ENCODE assay signal across 26 cellular contexts in the genomic region with DNA sequence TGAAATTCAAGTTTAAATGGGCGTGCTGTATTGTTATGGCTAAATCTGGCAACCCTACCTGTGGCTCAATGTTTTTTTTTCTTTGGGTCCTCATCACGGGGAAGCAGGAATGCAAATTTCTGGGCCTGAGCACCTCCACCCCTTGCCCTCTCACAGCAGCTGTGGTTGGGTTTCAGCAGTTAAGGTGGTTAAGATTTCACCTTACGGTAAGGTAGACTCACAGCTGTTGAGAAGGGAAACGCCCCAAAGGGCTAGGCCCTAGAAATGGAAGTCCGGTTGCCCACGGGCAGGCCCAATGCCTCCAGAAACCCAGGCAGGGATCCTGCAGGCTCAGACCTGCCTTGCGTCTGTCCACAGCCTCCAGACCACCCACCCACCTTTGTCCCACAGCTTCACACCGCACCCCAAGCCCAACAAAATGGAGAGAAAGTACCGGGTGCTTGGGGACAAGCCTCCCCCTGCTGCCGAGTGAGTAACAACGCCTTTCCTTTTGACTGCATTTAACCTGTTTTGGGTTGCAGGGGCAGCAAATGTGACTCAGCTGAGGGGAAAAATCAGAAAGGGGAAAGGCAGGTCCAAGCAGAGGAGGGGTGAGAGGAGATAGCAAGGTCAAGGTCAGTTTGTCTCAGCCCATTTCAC. TPM values are rescaled to one million over a fixed set of nuclear protein-coding genes. Genes with fewer than 3 reads are reported as not detected.
DNase-seq lines count a peak whose midpoint lies in the region; ATAC-seq and TF ChIP-seq lines count a peak whose summit lies in the region.
"Had no signal": no experiment of that assay in that cellular context is flagged by ENCODE, and none has a peak within 500 bp of the region (broad histone marks: within the 10 kb centered on the region; RNA-seq: fewer than 3 reads in every experiment).

No MANE protein-coding gene starts in this region.

- H3K9me3 ChIP-seq in OCI-LY7 (ENCODE audit: low read length) (peaks cover 4% of the 10 kb centered on the region; the same call in 1 of the 2 replicates), upper lobe of right lung (no peaks in the 10 kb centered on the region)
- H3K9me3 ChIP-seq: gastrocnemius medialis, testis, uterus had no signal

- H3K4me3 ChIP-seq in GM06990 (replicated peaks; ENCODE audit: low read depth, low read length) (no peak overlapping the region), OCI-LY7 (ENCODE audit: low read depth, low read length, poor library complexity, severe bottlenecking) (no peak overlapping the region), upper lobe of right lung (no peak overlapping the region)
- H3K4me3 ChIP-seq: cardiac muscle cell, gastrocnemius medialis, GM23248, left ventricle myocardium inferior, testis, uterus had no signal

- H3K27me3 ChIP-seq in GM06990 (replicated peaks; ENCODE audit: control insufficient read depth, insufficient read depth, low read length) (no peaks in the 10 kb centered on the region), upper lobe of right lung (no peaks in the 10 kb centered on the region)
- H3K27me3 ChIP-seq: cardiac muscle cell, gastrocnemius medialis, testis, uterus had no signal

- no TSS peak for BruUV-seq in OCI-LY7 (replicated peaks; lab: Mats Ljungman, UMichigan)

- H3K4me2 ChIP-seq in OCI-LY7 (ENCODE audit: low read length) = no peak overlapping the region

- no peaks in the 10 kb centered on the region for H3K79me2 ChIP-seq in OCI-LY7 (ENCODE audit: insufficient read depth, low read depth, low read length)

- H3K27ac ChIP-seq in OCI-LY7 (ENCODE audit: low read depth, low read length, poor library complexity, severe bottlenecking) (no peak overlapping the region), upper lobe of right lung (no peak overlapping the region)
- H3K27ac ChIP-seq: cardiac muscle cell, gastrocnemius medialis, GM23248, left ventricle myocardium inferior, testis, uterus had no signal

- H4K20me1 ChIP-seq in OCI-LY7 (ENCODE audit: insufficient read depth, low read length) = no peaks in the 10 kb centered on the region

- TF ChIP-seq CTCF in GM06990 (IDR thresholded peaks at IDR 0.05; ENCODE audit: insufficient read depth, low read length, poor library complexity, severe bottlenecking) (peak; percentile 32), OCI-LY7 (conservative IDR thresholded peaks at IDR 0.05; ENCODE audit: low read length) (no peak), upper lobe of right lung (IDR thresholded peaks at IDR 0.05) (no peak)

- H2AFZ ChIP-seq in OCI-LY7 (ENCODE audit: low read length) = peak overlapping the region; percentile 42; the same call in 1 of the 2 replicates
- H2AFZ ChIP-seq: GM23248 had no signal

- POLR2A ChIA-PET in OCI-LY7 (lab: Charles Lee) = interaction anchor here (0.6 to 1.7 kb wide), 2 partner anchors 11 to 13 kb away, joined by 3 to 4 read pairs; no protein-coding TSS in a partner anchor

- CTCF ChIA-PET in OCI-LY7 (lab: Charles Lee; ENCODE audit: unreplicated experiment) = no interaction called here

- H3K4me1 ChIP-seq in OCI-LY7 (ENCODE audit: insufficient read depth, low read length, poor library complexity, severe bottlenecking) (no peaks in the 10 kb centered on the region), upper lobe of right lung (no peaks in the 10 kb centered on the region)
- H3K4me1 ChIP-seq: gastrocnemius medialis, left ventricle myocardium inferior, testis, uterus had no signal

- H3K36me3 ChIP-seq in GM06990 (ENCODE audit: control insufficient read depth, insufficient read depth, low read length) (no peaks in the 10 kb centered on the region), OCI-LY7 (ENCODE audit: insufficient read depth, low read length) (no peaks in the 10 kb centered on the region), upper lobe of right lung (no peaks in the 10 kb centered on the region)
- H3K36me3 ChIP-seq: cardiac muscle cell, uterus had no signal

- intact Hi-C loops in OCI-LY7 (cut with micrococcal nuclease; ENCODE audit: unreplicated experiment) = no loop called here
- intact Hi-C loops in upper lobe of right lung (cut with DNase I) = no loop called here

- ATAC-seq in GM18867 (IDR thresholded peaks at IDR 0.05; ENCODE audit: unreplicated experiment) (peak; percentile 47), GM18502 (IDR thresholded peaks at IDR 0.05; ENCODE audit: poor library complexity, unreplicated experiment) (no peak), upper lobe of right lung (no peak)
- ATAC-seq: gastrocnemius medialis; naive thymus-derived CD4-positive, alpha-beta T cell had no signal

- DNase-seq in GM06990 (ENCODE audit: extremely low read depth, insufficient read length) (peak; percentile 63), OCI-LY7 (ENCODE audit: low spot score) (no peak), iPS DF 19.7 (ENCODE audit: low read depth, low spot score) (peak; percentile 12), hypothalamus (lab: John Stamatoyannopoulos, UW) (no peak), upper lobe of right lung (no peak)
- no peak for DNase-seq in effector CD8-positive, alpha-beta T cell (lab: John Stamatoyannopoulos, UW)
- DNase-seq: activated CD4-positive, alpha-beta T cell treated with anti-CD3 and anti-CD28 coated beads for 4 hours; activated effector memory CD4-positive, alpha-beta T cell treated with Interleukin-2 at 50 U/mL for 16 hours; activated naive CD8-positive, alpha-beta T cell treated with anti-CD3 and anti-CD28 coated beads for 36 hours; activated T-cell treated with anti-CD3 and anti-CD28 coated beads for 4 hours; aorta; CD4-positive, alpha-beta memory T cell; gastrocnemius medialis; GM23248; left ventricle myocardium inferior; naive thymus-derived CD4-positive, alpha-beta T cell; NCI-H1092; NCI-H1930; NCI-H748 treated with DMSO at 0.1 percent for 48 hours; stimulated activated CD4-positive, alpha-beta T cell treated with anti-CD3 and anti-CD28 coated beads, Interleukin-15, amount 100 ng/mL, for 24 hours; stimulated activated naive CD4-positive, alpha-beta T cell treated with Interleukin-2 at 50 U/mL for 16 hours; testis; uterus had no signal

- H3K9me2 ChIP-seq in OCI-LY7 (ENCODE audit: insufficient read depth, low read length) = no peaks in the 10 kb centered on the region

RNA-seq across cellular contexts. Expression of gene TDRD7, which starts 48.1 kb away (rescaled TPM):
- total RNA-seq in OCI-LY7 (2014; rRNA removed; shearing (Covaris generic)) = 4.0 and 5.5 TPM in 2 replicates
- total RNA-seq in OCI-LY7 (2022) (5.3 and 6.1 TPM in 2 replicates), upper lobe of right lung (18.2 TPM)

RNA-seq across cellular contexts. Expression of gene CCDC180, which starts 56.3 kb away (rescaled TPM):
- total RNA-seq in OCI-LY7 (2014; rRNA removed; shearing (Covaris generic)) = 0.13 TPM in 1 of 2 replicates, not detected in the other
- total RNA-seq in OCI-LY7 (2022) = 1.2 and 1.8 TPM in 2 replicates
- total RNA-seq in upper lobe of right lung = 4.0 TPM

Comparison
In these comparisons a context has a peak if more than half of its experiments do, and no peak if none do; other contexts are left out.
1. DNase-seq: peak in GM06990 (single experiment) and iPS DF 19.7 (single experiment); none in OCI-LY7 (single experiment), effector CD8-positive, alpha-beta T cell (single experiment), hypothalamus (0 of 51) and upper lobe of right lung (single experiment).